23 cellular contexts compared by ENCODE assay signal in the genomic region with DNA sequence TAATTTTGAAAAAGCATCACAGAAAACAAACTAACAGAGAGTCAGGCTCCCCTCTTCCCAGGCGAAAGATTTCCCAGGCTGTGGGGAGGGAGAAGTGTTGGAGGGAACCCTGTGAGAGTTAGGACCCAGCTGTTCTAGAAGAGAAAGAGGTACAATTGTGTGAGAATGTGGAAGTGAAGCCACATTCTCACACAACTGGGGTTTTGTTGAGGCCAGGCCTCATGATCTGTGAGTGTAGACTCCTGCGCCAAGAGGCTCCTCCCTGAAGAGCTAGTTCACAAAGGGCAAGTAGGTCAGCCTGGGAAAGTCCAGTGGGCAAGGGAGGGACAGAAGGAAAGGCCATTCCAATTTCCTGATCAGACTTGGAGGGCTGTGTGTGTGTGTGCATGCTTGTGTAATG. TPM values are rescaled to one million over a fixed set of nuclear protein-coding genes. Genes with fewer than 3 reads are reported as not detected.
DNase-seq lines count a peak whose midpoint lies in the region; ATAC-seq, FAIRE-seq and TF ChIP-seq lines count a peak whose summit lies in the region.
"Had no signal": no experiment of that assay in that cellular context is flagged by ENCODE, and none has a peak within 500 bp of the region (broad histone marks: within the 10 kb centered on the region; RNA-seq: fewer than 3 reads in every experiment).

No MANE protein-coding gene starts in this region.

- intact Hi-C loops in colonic mucosa (cut with DNase I) = no loop called here

- H3K27me3 Mint-ChIP-seq in stimulated activated memory B cell treated with anti-CD40 and anti-IgM and Interleukin-4, amounts not matched to agents 10 μg/mL and 1 μg/mL and 100 μg/mL, for 72 hours = peaks cover 24% of the 10 kb centered on the region

- TF ChIP-seq CTCF in GM10248 (IDR thresholded peaks at IDR 0.05; ENCODE audit: control extremely low read depth, extremely low read depth, low read depth, missing control alignments) (no peak), bronchial epithelial cell (IDR thresholded peaks at IDR 0.05; ENCODE audit: insufficient read depth, low read length, severe bottlenecking) (no peak), colonic mucosa (IDR thresholded peaks at IDR 0.05) (no peak)

- DNase-seq in GM10248 (ENCODE audit: extremely low spot score) = peak; percentile 49
- no peak for DNase-seq in GM18507 (ENCODE audit: extremely low spot score, insufficient read length, low read depth)
- no peak for DNase-seq in bronchial epithelial cell (ENCODE audit: low read depth)
- no peak for DNase-seq in DMS79 treated with DMSO at 0.1 percent for 48 hours (lab: John Stamatoyannopoulos, UW)
- no peak for DNase-seq in colonic mucosa
- DNase-seq: DMS 273 treated with DMSO at 0.1 percent for 48 hours, MM.1S, NCI-H1105, NCI-H1694, NCI-H2081 treated with DMSO at 0.1 percent for 48 hours, NCI-H510A, NCI-H748 treated with DMSO at 0.1 percent for 48 hours, OCI-M1, SHP77, SK-N-SH had no signal

- H3K9me3 Mint-ChIP-seq in stimulated activated memory B cell treated with anti-CD40 and anti-IgM and Interleukin-4, amounts not matched to agents 10 μg/mL and 1 μg/mL and 100 μg/mL, for 72 hours = no peaks in the 10 kb centered on the region

- CTCF ChIA-PET in GM10248 (lab: Yijun Ruan, JAX) = interaction anchor here (1.1 to 2.5 kb wide), 6 partner anchors 8 to 94 kb away, joined by 3 to 16 read pairs (median 5); partner anchors contain the start of gene RAB37

- POLR2A ChIA-PET in GM10248 (lab: Yijun Ruan, JAX) = no interaction called here

- no peaks in the 10 kb centered on the region for H3K4me1 ChIP-seq in colonic mucosa

- no peak overlapping the region for H3K9ac ChIP-seq in colonic mucosa (ENCODE audit: low read depth in 2 of 2, low read length in 2 of 2)
- H3K9ac ChIP-seq: SK-N-SH had no signal

- H3K27ac ChIP-seq in colonic mucosa = no peak overlapping the region
- H3K27ac ChIP-seq: C4-2B had no signal

- H3K9me3 ChIP-seq in colonic mucosa = no peaks in the 10 kb centered on the region
- H3K9me3 ChIP-seq: SK-N-SH had no signal

- peak overlapping the region; percentile 58 for H3K27ac Mint-ChIP-seq in stimulated activated memory B cell treated with anti-CD40 and anti-IgM and Interleukin-4, amounts not matched to agents 10 μg/mL and 1 μg/mL and 100 μg/mL, for 72 hours

- peak; percentile 71 for ATAC-seq in stimulated activated memory B cell treated with anti-CD40 and anti-IgM and Interleukin-4, amounts not matched to agents 10 μg/mL and 1 μg/mL and 100 μg/mL, for 72 hours
- no peak for ATAC-seq in GM19023 (IDR thresholded peaks at IDR 0.05; ENCODE audit: unreplicated experiment)
- ATAC-seq: HCT116 had no signal

- no peaks in the 10 kb centered on the region for H3K36me3 Mint-ChIP-seq in stimulated activated memory B cell treated with anti-CD40 and anti-IgM and Interleukin-4, amounts not matched to agents 10 μg/mL and 1 μg/mL and 100 μg/mL, for 72 hours

- peaks cover 10% of the 10 kb centered on the region for H3K4me1 Mint-ChIP-seq in stimulated activated memory B cell treated with anti-CD40 and anti-IgM and Interleukin-4, amounts not matched to agents 10 μg/mL and 1 μg/mL and 100 μg/mL, for 72 hours

- no peaks in the 10 kb centered on the region for H3K27me3 ChIP-seq in bronchial epithelial cell (ENCODE audit: control insufficient read depth, insufficient read depth, low read length)
- no peaks in the 10 kb centered on the region for H3K27me3 ChIP-seq in colonic mucosa

- H3K4me3 Mint-ChIP-seq in stimulated activated memory B cell treated with anti-CD40 and anti-IgM and Interleukin-4, amounts not matched to agents 10 μg/mL and 1 μg/mL and 100 μg/mL, for 72 hours = peak overlapping the region; percentile 45

- H3K36me3 ChIP-seq in bronchial epithelial cell (ENCODE audit: control insufficient read depth, insufficient read depth, low read length) (no peaks in the 10 kb centered on the region), colonic mucosa (no peaks in the 10 kb centered on the region)

- FAIRE-seq in GM18507 (lab: Jason Lieb, UNC) (peak; percentile 26), bronchial epithelial cell (lab: Jason Lieb, UNC) (peak; percentile 43)
- FAIRE-seq: G401.6 had no signal

- H3K4me3 ChIP-seq in bronchial epithelial cell (ENCODE audit: low read depth, low read length) = no peak overlapping the region
- H3K4me3 ChIP-seq in colonic mucosa = no peak overlapping the region

RNA-seq across cellular contexts. Expression of gene CD300LF, which starts 15.2 kb away (rescaled TPM):
- total RNA-seq in bronchial epithelial cell = not detected in 2 replicates
- total RNA-seq in colonic mucosa = 1 to 10 TPM; 1.0 to 1.1 TPM
- total RNA-seq: A673, LHCN-M2, RPMI7951 had no signal

RNA-seq across cellular contexts. Expression of gene RAB37, which starts 39.6 kb away (rescaled TPM):
- total RNA-seq in bronchial epithelial cell (under 0.01 and 0.38 TPM in 2 replicates), colonic mucosa (1 to 10 TPM; 4.5 to 7.2 TPM)
- total RNA-seq: A673, RPMI7951 had no signal

RNA-seq across cellular contexts. Expression of gene NHERF1, which starts 51.0 kb away (rescaled TPM):
- total RNA-seq in bronchial epithelial cell (35.3 and 55.8 TPM in 2 replicates), colonic mucosa (100 to 1,000 TPM; 186 to 244 TPM)
